1 cellular context compared by ENCODE assay signal in the genomic region with DNA sequence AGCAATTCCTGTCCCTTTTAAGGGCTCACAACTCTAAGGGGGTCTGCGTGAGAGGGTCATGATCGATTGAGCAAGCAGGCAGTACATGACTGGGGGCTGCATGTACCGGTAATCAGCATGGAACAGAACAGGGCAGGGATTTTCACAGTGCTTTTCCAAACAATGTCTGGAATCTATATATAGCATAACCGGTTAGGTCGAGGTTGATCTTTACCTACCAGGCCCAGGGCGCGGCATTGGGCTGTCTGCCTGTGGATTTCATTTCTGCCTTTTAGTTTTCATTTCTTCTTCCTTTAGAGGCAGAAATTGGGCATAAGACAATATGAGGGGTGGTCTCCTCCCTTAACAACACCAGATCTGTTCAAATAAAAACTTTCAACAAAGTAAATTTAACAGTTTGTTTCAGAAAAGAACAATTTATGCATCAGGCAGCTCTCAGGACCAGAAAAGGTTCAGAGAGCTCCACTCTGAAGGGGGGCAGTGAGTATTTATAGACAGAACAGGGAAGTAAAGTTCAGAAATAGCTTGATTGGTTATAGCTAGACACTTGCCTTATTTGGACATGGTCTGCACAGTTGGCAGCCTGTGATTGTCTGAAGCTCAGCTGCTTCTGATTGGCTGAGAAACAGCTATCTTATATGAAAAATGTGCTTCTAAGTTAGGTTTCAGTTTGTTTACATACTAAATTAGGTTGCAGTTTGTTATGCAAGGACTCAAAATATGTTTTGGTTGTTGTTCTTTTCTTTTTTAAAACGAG.
TF ChIP-seq lines count a peak whose summit lies in the region.

No MANE protein-coding gene starts in this region.

TF ChIP-seq in HCT116, 20 proteins besides CTCF, POLR2A, EP300 and RAD21:
- peak; percentile 85; the same call in 1 of the 2 replicates for TF ChIP-seq SRF (IDR thresholded peaks at IDR 0.05; ENCODE audit: low read depth)
- no peak for TF ChIP-seq ELF1 (IDR thresholded peaks at IDR 0.05; ENCODE audit: borderline replicate concordance, low read depth)
